Comparison of ENCODE assay signal across 26 cellular contexts in genomic region chr10:72025400-72025799, GRCh38.
"Had no signal": no experiment of that assay in that cellular context is flagged by ENCODE, and none has a peak within 500 bp of the region (broad histone marks: within the 10 kb centered on the region; RNA-seq: fewer than 3 reads in every experiment).

No MANE protein-coding gene starts in this region.

- H3K79me2 ChIP-seq: parathyroid adenoma had no signal

- DNase-seq: effector CD8-positive, alpha-beta T cell; hypothalamus; immature natural killer cell; islet precursor cell; kidney glomerular epithelial cell; left colon; left ventricle myocardium inferior; natural killer cell; spleen; stimulated activated CD4-positive, alpha-beta T cell treated with anti-CD3 and anti-CD28 coated beads, Interleukin-4, amount 100 ng/mL, for 4 hours; upper lobe of left lung had no signal

- H3K27me3 ChIP-seq: colonic mucosa, esophagus muscularis mucosa, right atrium auricular region, spleen, tibial nerve, upper lobe of left lung had no signal

- H3K9ac ChIP-seq: parathyroid adenoma had no signal

- H3K9me3 Mint-ChIP-seq: central memory CD8-positive, alpha-beta T cell; dendritic cell treated with granulocyte-macrophage colony-stimulating factor and Interleukin-4, amounts not matched to agents 40 ng/mL and 50 ng/mL, for 4 days; immature natural killer cell; memory B cell; natural killer cell; stimulated activated naive CD8-positive, alpha-beta T cell treated with anti-CD3 and anti-CD28 coated beads, Interleukin-15, Interleukin-2, amounts not matched to agents 100 ng/mL and 50 ng/mL, for 24 hours had no signal

- H3K36me3 Mint-ChIP-seq: immature natural killer cell; memory B cell; natural killer cell; stimulated activated memory B cell treated with anti-CD40 and anti-IgM and Interleukin-4, amounts not matched to agents 10 μg/mL and 1 μg/mL and 100 μg/mL, for 72 hours had no signal

- H3K4me3 Mint-ChIP-seq: central memory CD8-positive, alpha-beta T cell; dendritic cell treated with granulocyte-macrophage colony-stimulating factor and Interleukin-4, amounts not matched to agents 40 ng/mL and 50 ng/mL, for 4 days; immature natural killer cell; memory B cell; natural killer cell; stimulated activated memory B cell treated with anti-CD40 and anti-IgM and Interleukin-4, amounts not matched to agents 10 μg/mL and 1 μg/mL and 100 μg/mL, for 72 hours; stimulated activated naive CD8-positive, alpha-beta T cell treated with anti-CD3 and anti-CD28 coated beads, Interleukin-15, Interleukin-2, amounts not matched to agents 100 ng/mL and 50 ng/mL, for 24 hours had no signal

- H3K27ac ChIP-seq: colonic mucosa, esophagus muscularis mucosa, left ventricle myocardium inferior, neutrophil, parathyroid adenoma, right atrium auricular region, spleen, thoracic aorta had no signal

- ATAC-seq: natural killer cell; stimulated activated memory B cell treated with anti-CD40 and anti-IgM and Interleukin-4, amounts not matched to agents 10 μg/mL and 1 μg/mL and 100 μg/mL, for 72 hours had no signal

- H2AFZ ChIP-seq: parathyroid adenoma had no signal

- H3K36me3 ChIP-seq: colonic mucosa, esophagus muscularis mucosa, left ventricle myocardium inferior, neutrophil, right atrium auricular region, spleen, thoracic aorta, tibial nerve, upper lobe of left lung had no signal

- H3K27ac Mint-ChIP-seq: dendritic cell treated with granulocyte-macrophage colony-stimulating factor and Interleukin-4, amounts not matched to agents 40 ng/mL and 50 ng/mL, for 4 days; immature natural killer cell; memory B cell; natural killer cell; progenitor cell of endocrine pancreas; stimulated activated memory B cell treated with anti-CD40 and anti-IgM and Interleukin-4, amounts not matched to agents 10 μg/mL and 1 μg/mL and 100 μg/mL, for 72 hours; stimulated activated naive CD8-positive, alpha-beta T cell treated with anti-CD3 and anti-CD28 coated beads, Interleukin-15, Interleukin-2, amounts not matched to agents 100 ng/mL and 50 ng/mL, for 24 hours had no signal

- H3K27me3 Mint-ChIP-seq: stimulated activated naive CD8-positive, alpha-beta T cell treated with anti-CD3 and anti-CD28 coated beads, Interleukin-15, Interleukin-2, amounts not matched to agents 100 ng/mL and 50 ng/mL, for 24 hours had no signal

- H3K4me1 Mint-ChIP-seq: central memory CD8-positive, alpha-beta T cell had no signal

- H3K4me1 ChIP-seq: colonic mucosa, parathyroid adenoma had no signal

- H3K9me3 ChIP-seq: colonic mucosa, esophagus muscularis mucosa, left ventricle myocardium inferior, neutrophil, right atrium auricular region, spleen, thoracic aorta, tibial nerve, upper lobe of left lung had no signal

- H3K4me3 ChIP-seq: colonic mucosa, esophagus muscularis mucosa, left ventricle myocardium inferior, lung, right atrium auricular region, skin epidermis, spleen, thoracic aorta, tibial nerve, upper lobe of left lung had no signal
